ENCODE assay signal across 7 cellular contexts in genomic region chr15:66497502-66498455, GRCh38. TPM values are rescaled to one million over a fixed set of nuclear protein-coding genes. Genes with fewer than 3 reads are reported as not detected.
DNase-seq lines count a peak whose midpoint lies in the region; ATAC-seq and TF ChIP-seq lines count a peak whose summit lies in the region.

Gene SNAPC5, minus strand, starts transcription at chr15:66497762. Its CDS starts 31 bp downstream, at chr15:66497731.

- peaks cover 55% of the 10 kb centered on the region for H3K79me2 ChIP-seq in hepatocyte

- peak within 1 kb of the TSS; percentile 95 for H3K27ac ChIP-seq in hepatocyte

- DNase-seq in NCI-H1930 (lab: John Stamatoyannopoulos, UW), result peak; percentile 89 to 94
- peak; percentile 98 for DNase-seq in T-helper 9 cell
- DNase-seq in astrocyte of the cerebellum (ENCODE audit: low read depth), result peak; percentile 88
- DNase-seq in hepatocyte (ENCODE audit: low spot score), result peak; percentile 98
- peak; percentile 76 for DNase-seq in retinal pigment epithelial cell (ENCODE audit: low read depth)

- no peaks in the 10 kb centered on the region for H3K27me3 ChIP-seq in hepatocyte

- no peaks in the 10 kb centered on the region for H3K9me2 ChIP-seq in hepatocyte (replicated peaks; ENCODE audit: insufficient read depth)

- H4K20me1 ChIP-seq in hepatocyte (ENCODE audit: insufficient read depth, poor library complexity, severe bottlenecking), result peaks cover 15% of the 10 kb centered on the region

- in situ Hi-C loops in astrocyte of the cerebellum (cut with HindIII; ENCODE audit: low sequenced_read_pairs), result no loop called here

- H3K4me1 ChIP-seq in hepatocyte (ENCODE audit: insufficient read depth), result peaks cover 19% of the 10 kb centered on the region

- H2AFZ ChIP-seq in hepatocyte, result peak within 1 kb of the TSS; percentile 65

- WGBS in hepatocyte (ENCODE audit: low lambda C conversion rate, missing lambda C conversion rate), result 13% methylated on average over 43 of the region's 43 CpGs

- H3K36me3 ChIP-seq in hepatocyte (replicated peaks; ENCODE audit: insufficient read depth, low read depth), result peaks cover 11% of the 10 kb centered on the region

- H3K4me3 ChIP-seq in astrocyte of the cerebellum (ENCODE audit: low read depth, low read length) (peak within 1 kb of the TSS; percentile 90), hepatocyte (peak within 1 kb of the TSS; percentile 87), retinal pigment epithelial cell (ENCODE audit: low read length) (peak within 1 kb of the TSS; percentile 96)

- peak; percentile 83 for ATAC-seq in GM18502 (IDR thresholded peaks at IDR 0.05; ENCODE audit: poor library complexity, unreplicated experiment)
- peak; percentile 85 for ATAC-seq in HG02970 (IDR thresholded peaks at IDR 0.05; ENCODE audit: low FRiP score, unreplicated experiment)

- H3K4me2 ChIP-seq in hepatocyte, result peak within 1 kb of the TSS; percentile 96

- H3K9me3 ChIP-seq in hepatocyte (ENCODE audit: low read depth), result no peaks in the 10 kb centered on the region

- peak; percentile 94 for TF ChIP-seq CTCF in astrocyte of the cerebellum (IDR thresholded peaks at IDR 0.05; ENCODE audit: low read depth, low read length, missing control alignments)
- peak; percentile 96 for TF ChIP-seq CTCF in hepatocyte (IDR thresholded peaks at IDR 0.05; ENCODE audit: poor library complexity)
- peak; percentile 93 for TF ChIP-seq CTCF in retinal pigment epithelial cell (conservative IDR thresholded peaks at IDR 0.05; ENCODE audit: low read depth, low read length)

RNA-seq across cellular contexts. Expression of gene SNAPC5, which starts in this region (rescaled TPM):
- total RNA-seq in hepatocyte, result 23.2 and 30.9 TPM in 2 replicates
- polyA plus RNA-seq in hepatocyte, result 27.6 and 36.6 TPM in 2 replicates

Comparison
In these comparisons a context has a peak if more than half of its experiments do, and no peak if none do; other contexts are left out.
1. Peak in every context shown above with its lines: DNase-seq, ATAC-seq, H3K4me3 ChIP-seq and H3K27ac ChIP-seq.